Comparison of ENCODE assay signal across 22 cellular contexts in the genomic region with DNA sequence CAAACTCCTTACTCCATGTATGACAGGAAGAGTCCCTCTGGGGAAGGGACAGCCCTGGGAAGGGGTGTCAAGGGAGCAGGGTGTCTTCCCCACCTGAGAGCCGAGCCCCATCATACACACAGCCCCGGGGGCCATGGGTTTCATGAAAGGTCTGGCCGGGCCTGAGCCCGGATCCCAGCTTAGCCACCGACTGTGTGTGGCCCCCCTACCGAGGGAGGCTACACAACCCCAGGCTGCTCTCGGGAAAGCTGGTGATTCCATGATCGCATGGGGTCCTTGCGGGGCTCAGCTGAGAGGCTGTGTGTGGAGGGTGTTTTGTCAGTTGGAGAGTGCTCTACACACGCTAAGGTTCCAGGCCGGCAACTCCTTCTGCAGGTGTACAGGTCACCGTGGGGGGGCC. TPM values are rescaled to one million over a fixed set of nuclear protein-coding genes. Genes with fewer than 3 reads are reported as not detected.
"Had no signal": no experiment of that assay in that cellular context is flagged by ENCODE, and none has a peak within 500 bp of the region (broad histone marks: within the 10 kb centered on the region; RNA-seq: fewer than 3 reads in every experiment).

No MANE protein-coding gene starts in this region.

- ATAC-seq: foreskin keratinocyte; gastroesophageal sphincter; heart left ventricle; left cardiac atrium; left lung; lower lobe of right lung; naive thymus-derived CD8-positive, alpha-beta T cell had no signal

- H3K4me3 Mint-ChIP-seq: immature natural killer cell; naive thymus-derived CD8-positive, alpha-beta T cell had no signal

- DNase-seq: dermis blood vessel endothelial cell; dorsolateral prefrontal cortex; effector CD4-positive, alpha-beta T cell; effector memory CD4-positive, alpha-beta T cell; foreskin keratinocyte; hypothalamus; immature natural killer cell; islet precursor cell; left cardiac atrium; lower lobe of right lung; mesenchymal stem cell; midbrain; naive thymus-derived CD8-positive, alpha-beta T cell had no signal

- H3K36me3 ChIP-seq: esophagus muscularis mucosa, gastroesophageal sphincter, heart left ventricle, left lung, lower lobe of right lung had no signal

- H3K4me1 Mint-ChIP-seq: immature natural killer cell; naive thymus-derived CD8-positive, alpha-beta T cell had no signal

- H3K79me2 ChIP-seq: hepatocyte had no signal

- FAIRE-seq: colon, endothelial cell of umbilical vein, frontal cortex had no signal

- H2AFZ ChIP-seq: hepatocyte had no signal

- H3K4me3 ChIP-seq: coronary artery, dorsolateral prefrontal cortex, esophagus muscularis mucosa, gastroesophageal sphincter, heart left ventricle, hepatocyte, left lung, lower lobe of right lung had no signal

- H3K27ac ChIP-seq: coronary artery, esophagus muscularis mucosa, foreskin keratinocyte, gastroesophageal sphincter, heart left ventricle, hepatocyte, left lung, lower lobe of right lung had no signal

- H3K27ac Mint-ChIP-seq: immature natural killer cell; naive thymus-derived CD8-positive, alpha-beta T cell had no signal

- H3K27me3 ChIP-seq: dorsolateral prefrontal cortex, esophagus muscularis mucosa, gastroesophageal sphincter, heart left ventricle, hepatocyte had no signal

- H3K36me3 Mint-ChIP-seq: immature natural killer cell; naive thymus-derived CD8-positive, alpha-beta T cell had no signal

- H3K9me3 Mint-ChIP-seq: immature natural killer cell had no signal

- H3K4me2 ChIP-seq: hepatocyte had no signal

- H3K9me3 ChIP-seq: left lung, lower lobe of right lung had no signal

- H3K4me1 ChIP-seq: foreskin keratinocyte, lower lobe of right lung had no signal

RNA-seq across cellular contexts. Expression of a gene that starts 55.6 kb away (rescaled TPM):
- total RNA-seq: endothelial cell of umbilical vein; naive thymus-derived CD8-positive, alpha-beta T cell had no signal
- polyA plus RNA-seq: endothelial cell of umbilical vein; naive thymus-derived CD8-positive, alpha-beta T cell had no signal
